In the genomic region with DNA sequence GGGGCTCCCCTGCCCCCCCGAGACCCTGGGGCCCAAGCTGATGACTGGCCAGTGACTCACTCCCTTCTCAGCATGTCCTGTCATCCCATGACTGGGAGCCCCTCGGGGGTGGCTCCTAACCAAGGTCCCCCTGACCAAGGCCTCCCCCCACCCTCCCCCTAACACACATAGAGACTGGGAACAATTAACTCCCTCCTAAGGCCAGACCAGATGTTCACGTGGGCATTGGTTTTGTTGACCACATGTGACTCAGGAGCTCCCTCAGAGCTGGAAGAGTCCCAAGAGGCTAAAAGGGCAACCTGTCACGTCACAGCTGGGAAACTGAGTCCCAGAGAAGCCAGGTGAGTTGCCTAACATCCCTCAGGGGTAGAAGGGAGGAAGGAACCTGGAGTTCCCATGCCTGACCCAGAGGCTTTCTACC, we compare ENCODE assay signal across 1 cellular context.
A peak's percentile ranks its signal among the peaks of the same experiment; 100 is the strongest.
TF ChIP-seq lines count a peak whose summit lies in the region.

No MANE protein-coding gene starts in this region.

TF ChIP-seq in HepG2, 621 proteins besides CTCF, POLR2A, EP300 and RAD21:
- TF ChIP-seq, protein P1, sequence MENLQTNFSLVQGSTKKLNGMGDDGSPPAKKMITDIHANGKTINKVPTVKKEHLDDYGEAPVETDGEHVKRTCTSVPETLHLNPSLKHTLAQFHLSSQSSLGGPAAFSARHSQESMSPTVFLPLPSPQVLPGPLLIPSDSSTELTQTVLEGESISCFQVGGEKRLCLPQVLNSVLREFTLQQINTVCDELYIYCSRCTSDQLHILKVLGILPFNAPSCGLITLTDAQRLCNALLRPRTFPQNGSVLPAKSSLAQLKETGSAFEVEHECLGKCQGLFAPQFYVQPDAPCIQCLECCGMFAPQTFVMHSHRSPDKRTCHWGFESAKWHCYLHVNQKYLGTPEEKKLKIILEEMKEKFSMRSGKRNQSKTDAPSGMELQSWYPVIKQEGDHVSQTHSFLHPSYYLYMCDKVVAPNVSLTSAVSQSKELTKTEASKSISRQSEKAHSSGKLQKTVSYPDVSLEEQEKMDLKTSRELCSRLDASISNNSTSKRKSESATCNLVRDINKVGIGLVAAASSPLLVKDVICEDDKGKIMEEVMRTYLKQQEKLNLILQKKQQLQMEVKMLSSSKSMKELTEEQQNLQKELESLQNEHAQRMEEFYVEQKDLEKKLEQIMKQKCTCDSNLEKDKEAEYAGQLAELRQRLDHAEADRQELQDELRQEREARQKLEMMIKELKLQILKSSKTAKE (CRISPR knock-in tag; IDR thresholded peaks at IDR 0.05; ENCODE audit: borderline replicate concordance), result no peak
- no peak for TF ChIP-seq ZNF850 (CRISPR knock-in tag; conservative IDR thresholded peaks at IDR 0.05)
- TF ChIP-seq FOSL2 (CRISPR knock-in tag; IDR thresholded peaks at IDR 0.05), result peak; percentile 71
- TF ChIP-seq CREB1 (IDR thresholded peaks at IDR 0.05), result peak; percentile 62
- no peak for TF ChIP-seq CREB1 (CRISPR knock-in tag; IDR thresholded peaks at IDR 0.05)
